ENCODE assay signal across 8 cellular contexts in genomic region chr10:3172446-3173172, GRCh38. TPM values are rescaled to one million over a fixed set of nuclear protein-coding genes. Genes with fewer than 3 reads are reported as not detected.
A peak's percentile ranks its signal among the peaks of the same experiment; 100 is the strongest.
DNase-seq lines count a peak whose midpoint lies in the region; ATAC-seq and TF ChIP-seq lines count a peak whose summit lies in the region.

PITRM1 (minus strand) TSS chr10:3172782; CDS start chr10:3172772, 10 bp downstream.

- TF ChIP-seq CTCF in GM20000 (IDR thresholded peaks at IDR 0.05; ENCODE audit: extremely low read depth, missing control alignments): no peak

- peak within 1 kb of the TSS; percentile 75 for H3K27ac ChIP-seq in mesenchymal stem cell (ENCODE audit: low read length, poor library complexity, severe bottlenecking)

- peak within 1 kb of the TSS; percentile 64 for H2BK120ac ChIP-seq in mesenchymal stem cell (ENCODE audit: low read depth, low read length)

- H2BK15ac ChIP-seq in mesenchymal stem cell (ENCODE audit: low read depth, poor library complexity, severe bottlenecking): peak within 1 kb of the TSS; percentile 26

- no peaks in the 10 kb centered on the region for H3K27me3 ChIP-seq in mesenchymal stem cell (ENCODE audit: control insufficient read depth in 1 of 2, insufficient read depth in 1 of 2, low read length in 2 of 2)

- H4K91ac ChIP-seq in mesenchymal stem cell (ENCODE audit: low read length): peak within 1 kb of the TSS; percentile 64

- H3K9ac ChIP-seq in mesenchymal stem cell (ENCODE audit: low read length): peak within 1 kb of the TSS; percentile 98

- peak within 1 kb of the TSS; percentile 90 to 91 for H3K4me3 ChIP-seq in mesenchymal stem cell (ENCODE audit: insufficient read depth in 1 of 2, low read depth in 1 of 2, low read length in 2 of 2)

- H2AK5ac ChIP-seq in mesenchymal stem cell (ENCODE audit: low read length, severe bottlenecking): no peak within 1 kb of the TSS

- H3K27ac Mint-ChIP-seq in effector memory CD8-positive, alpha-beta T cell: peak within 1 kb of the TSS; percentile 26 to 44

- H3K4ac ChIP-seq in mesenchymal stem cell (ENCODE audit: low read depth in 1 of 2, low read length in 2 of 2): peak within 1 kb of the TSS in 1 of 2 experiments; percentile 71

- H3K9me3 ChIP-seq in mesenchymal stem cell (ENCODE audit: control insufficient read depth, low read length): no peaks in the 10 kb centered on the region

- H3K4me3 Mint-ChIP-seq in effector memory CD8-positive, alpha-beta T cell: peak within 1 kb of the TSS; percentile 71 to 75

- no peak within 1 kb of the TSS for H3K23ac ChIP-seq in mesenchymal stem cell (ENCODE audit: low read length in 2 of 2)

- peaks cover 17% of the 10 kb centered on the region for H3K4me1 ChIP-seq in mesenchymal stem cell (ENCODE audit: control insufficient read depth, insufficient read depth, low read depth, low read length)

- peak within 1 kb of the TSS; percentile 79 for H4K8ac ChIP-seq in mesenchymal stem cell (ENCODE audit: low read length)

- H3K36me3 ChIP-seq in mesenchymal stem cell (ENCODE audit: control insufficient read depth in 1 of 2, insufficient read depth in 2 of 2, low read depth in 1 of 2, low read length in 2 of 2): peaks cover 20 to 29% of the 10 kb centered on the region in 2 experiments

- peaks cover 0 to 1% of the 10 kb centered on the region in 2 donors for H3K9me3 Mint-ChIP-seq in effector memory CD8-positive, alpha-beta T cell

- peak within 1 kb of the TSS; percentile 80 for H3K4me2 ChIP-seq in mesenchymal stem cell (ENCODE audit: low read length, poor library complexity, severe bottlenecking)

- no peaks in the 10 kb centered on the region for H3K27me3 Mint-ChIP-seq in effector memory CD8-positive, alpha-beta T cell

- H3K14ac ChIP-seq in mesenchymal stem cell (ENCODE audit: low read length in 2 of 2): peak within 1 kb of the TSS in 1 of 2 experiments; percentile 68

- peak; percentile 90 for ATAC-seq in effector memory CD8-positive, alpha-beta T cell (replicated peaks)

- H3K4me1 Mint-ChIP-seq in effector memory CD8-positive, alpha-beta T cell (ENCODE audit: low read depth in 2 of 2): peaks cover 9 to 25% of the 10 kb centered on the region in 2 donors

- peaks cover 13% of the 10 kb centered on the region for H3K79me1 ChIP-seq in mesenchymal stem cell (replicated peaks; ENCODE audit: low read length, poor library complexity, severe bottlenecking)

- peak within 1 kb of the TSS; percentile 41 to 77 for H3K18ac ChIP-seq in mesenchymal stem cell (ENCODE audit: low read depth in 1 of 2, low read length in 2 of 2)

- H2BK5ac ChIP-seq in mesenchymal stem cell (ENCODE audit: low read depth, low read length, poor library complexity, severe bottlenecking): peak within 1 kb of the TSS; percentile 67

- H2BK12ac ChIP-seq in mesenchymal stem cell (ENCODE audit: low read length in 2 of 2): no peak within 1 kb of the TSS

- H3K36me3 Mint-ChIP-seq in effector memory CD8-positive, alpha-beta T cell (ENCODE audit: insufficient read depth): peaks cover 18% of the 10 kb centered on the region

- under 1% methylated on average over 68 of the region's 73 CpGs for WGBS in mesenchymal stem cell

- H2AFZ ChIP-seq in mesenchymal stem cell (ENCODE audit: low read depth, low read length): peak within 1 kb of the TSS; percentile 47

- DNase-seq in COLO668 (lab: John Stamatoyannopoulos, UW; ENCODE audit: unreplicated experiment): peak; percentile 96
- DNase-seq in GM20000 (ENCODE audit: low spot score): peak; percentile 98
- peak; percentile 99 for DNase-seq in HT-29 (ENCODE audit: low spot score)
- peak; percentile 99 for DNase-seq in NOMO-1 (lab: John Stamatoyannopoulos, UW; ENCODE audit: unreplicated experiment in 2 of 2)
- DNase-seq in activated CD8-positive, alpha-beta memory T cell treated with anti-CD3 and anti-CD28 coated beads for 4 hours (ENCODE audit: low read depth in 2 of 2): peak; percentile 96 to 99
- DNase-seq in effector memory CD8-positive, alpha-beta T cell: peak; percentile 98 to 99 (median 98)
- peak; percentile 99 for DNase-seq in mesenchymal stem cell
- DNase-seq in stimulated activated CD8-positive, alpha-beta memory T cell treated with anti-CD3 and anti-CD28 coated beads, Interleukin-12 subunit alpha, Interleukin-12 subunit beta, amount 100 ng/mL, for 4 hours (ENCODE audit: low read depth): peak; percentile 97

RNA-seq across cellular contexts. Expression of gene PITRM1, which starts in this region (rescaled TPM):
- 80.5 and 80.7 TPM in 2 replicates for total RNA-seq in HT-29 (2014; rRNA removed; shearing (Covaris generic))
- 53.6 TPM for polyA plus RNA-seq in mesenchymal stem cell (2013, experiment 1 of 2)
- 50.9 TPM for polyA plus RNA-seq in mesenchymal stem cell (2013, experiment 2 of 2)

Comparison
In these comparisons a context has a peak if more than half of its experiments do, and no peak if none do; other contexts are left out.
1. Peak in every context shown above with its lines: DNase-seq, ATAC-seq, H3K4me3 ChIP-seq and H3K27ac ChIP-seq.